16 cellular contexts compared by ENCODE assay signal in the genomic region with DNA sequence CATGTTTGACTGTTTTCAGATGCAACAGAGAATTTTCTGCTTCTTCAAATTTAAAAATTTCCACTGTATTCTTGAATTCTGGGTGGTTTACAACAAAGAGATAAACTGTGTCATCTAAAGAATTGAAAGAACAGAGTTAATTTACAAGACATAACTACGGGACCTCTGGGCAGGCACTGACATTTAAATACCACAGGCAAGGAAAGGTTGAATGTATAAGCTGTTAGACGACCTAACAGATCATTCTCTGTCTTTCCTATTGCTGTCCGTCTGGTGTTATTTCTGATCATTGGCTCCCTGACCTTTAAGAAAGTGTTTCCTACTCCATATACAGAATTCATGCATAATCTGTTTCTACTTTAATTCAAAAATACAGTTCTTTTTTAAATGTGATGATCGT. TPM values are rescaled to one million over a fixed set of nuclear protein-coding genes. Genes with fewer than 3 reads are reported as not detected.
DNase-seq lines count a peak whose midpoint lies in the region; TF ChIP-seq lines count a peak whose summit lies in the region.
"Had no signal": no experiment of that assay in that cellular context is flagged by ENCODE, and none has a peak within 500 bp of the region (broad histone marks: within the 10 kb centered on the region; RNA-seq: fewer than 3 reads in every experiment).

No MANE protein-coding gene starts in this region.

- no peaks in the 10 kb centered on the region for H3K27me3 Mint-ChIP-seq in MCF 10A (ENCODE audit: insufficient read depth, unreplicated experiment)
- no peaks in the 10 kb centered on the region for H3K27me3 Mint-ChIP-seq in activated T-helper 2 cell treated with anti-CD3 and anti-CD28 coated beads, Interferon-gamma antibody, Interleukin-2, Interleukin-4, amounts not matched to agents 10 μg/mL and 5 μg/mL and 100 μg/mL, durations not matched to agents 14 hours and 24 hours and 36 hours (ENCODE audit: low read depth)
- H3K27me3 Mint-ChIP-seq in stimulated activated naive CD8-positive, alpha-beta T cell treated with anti-CD3 and anti-CD28 coated beads, Interleukin-15, Interleukin-2, amounts not matched to agents 100 ng/mL and 50 ng/mL, for 24 hours = no peaks in the 10 kb centered on the region

- peak overlapping the region; percentile 54 for H3K27ac Mint-ChIP-seq in MCF 10A (ENCODE audit: low read depth, unreplicated experiment)
- peak overlapping the region; percentile 76 for H3K27ac Mint-ChIP-seq in activated T-helper 2 cell treated with anti-CD3 and anti-CD28 coated beads, Interferon-gamma antibody, Interleukin-2, Interleukin-4, amounts not matched to agents 10 μg/mL and 5 μg/mL and 100 μg/mL, durations not matched to agents 14 hours and 24 hours and 36 hours
- H3K27ac Mint-ChIP-seq in stimulated activated naive CD8-positive, alpha-beta T cell treated with anti-CD3 and anti-CD28 coated beads, Interleukin-15, Interleukin-2, amounts not matched to agents 100 ng/mL and 50 ng/mL, for 24 hours = peak overlapping the region; percentile 10
- H3K27ac Mint-ChIP-seq: CD4-positive, CD25-positive, alpha-beta regulatory T cell had no signal

- TF ChIP-seq EP300 in ovary (IDR thresholded peaks at IDR 0.05) = no peak

- WGBS in mammary epithelial cell (ENCODE audit: low coverage, missing lambda C conversion rate) = 67% methylated on average over 4 of the region's 4 CpGs
- 89 to 93% (median 90%) methylated on average over 4 of the region's 4 CpGs for WGBS in ovary, 3 donors

- no peak overlapping the region for H2AFZ ChIP-seq in mammary epithelial cell (ENCODE audit: low read depth, low read length)

- TF ChIP-seq CTCF in MCF 10A (IDR thresholded peaks at IDR 0.05; ENCODE audit: unreplicated experiment) = no peak
- no peak for TF ChIP-seq CTCF in mammary epithelial cell (conservative IDR thresholded peaks at IDR 0.05 in 1 of 2, IDR thresholded peaks at IDR 0.05 in 1 of 2; ENCODE audit: extremely low read depth in 1 of 2, insufficient read depth in 1 of 2, low read depth in 1 of 2, low read length in 2 of 2)
- TF ChIP-seq CTCF in ovary (IDR thresholded peaks at IDR 0.05) = no peak

- H4K20me1 ChIP-seq in mammary epithelial cell (ENCODE audit: insufficient read depth, low read length) = no peaks in the 10 kb centered on the region

- H3K27ac ChIP-seq in mammary epithelial cell (ENCODE audit: insufficient read depth, low read depth, low read length) = no peak overlapping the region
- H3K27ac ChIP-seq in ovary = no peak overlapping the region
- H3K27ac ChIP-seq: HL-60 had no signal

- H3K36me3 ChIP-seq in mammary epithelial cell (ENCODE audit: insufficient read depth, low read length) (peaks cover 16% of the 10 kb centered on the region), ovary (no peaks in the 10 kb centered on the region)
- H3K36me3 ChIP-seq: BE2C had no signal

- H3K4me2 ChIP-seq in mammary epithelial cell (ENCODE audit: insufficient read depth, low read depth, low read length) = no peak overlapping the region

- H3K4me1 ChIP-seq in mammary epithelial cell (ENCODE audit: insufficient read depth, low read length) (no peaks in the 10 kb centered on the region), ovary (ENCODE audit: insufficient read depth) (no peaks in the 10 kb centered on the region)
- H3K4me1 ChIP-seq: BE2C, Caco-2 had no signal

- POLR2A ChIA-PET in MCF 10A (lab: Yijun Ruan, JAX) = interaction anchor here (1.2 kb wide), 1 partner anchor 11 kb away, joined by 4 read pairs; no protein-coding TSS in a partner anchor

- H3K4me3 ChIP-seq in mammary epithelial cell (replicated peaks in 1 of 3; ENCODE audit: insufficient read depth in 1 of 3, low read depth in 2 of 3, low read length in 3 of 3) (no peak overlapping the region), ovary (no peak overlapping the region)
- H3K4me3 ChIP-seq: HAP-1 had no signal

- H3K9me3 ChIP-seq in mammary epithelial cell (replicated peaks; ENCODE audit: insufficient read depth, low read length) (no peaks in the 10 kb centered on the region), ovary (no peaks in the 10 kb centered on the region)
- H3K9me3 ChIP-seq: BE2C, Caco-2, HAP-1 had no signal

- CTCF ChIA-PET in MCF 10A (lab: Yijun Ruan, JAX) = interaction anchor here (0.6 to 4.2 kb wide), 4 partner anchors 65 to 1123 kb away, joined by 3 to 15 read pairs (median 3); no protein-coding TSS in a partner anchor
- CTCF ChIA-PET in mammary epithelial cell (lab: Charles Lee; ENCODE audit: low non-redundant PET) = no interaction called here

- BruUV-seq in MCF 10A (replicated peaks; lab: Mats Ljungman, UMichigan) = no TSS peak
- no TSS peak for BruUV-seq in mammary epithelial cell (replicated peaks; lab: Mats Ljungman, UMichigan)

- no peak for TF ChIP-seq POLR2A in erythroblast (IDR thresholded peaks at IDR 0.05; ENCODE audit: low read length)
- TF ChIP-seq POLR2A in ovary (IDR thresholded peaks at IDR 0.05) = no peak

- H3K9me3 Mint-ChIP-seq in MCF 10A (ENCODE audit: unreplicated experiment) = no peaks in the 10 kb centered on the region
- no peaks in the 10 kb centered on the region for H3K9me3 Mint-ChIP-seq in activated T-helper 2 cell treated with anti-CD3 and anti-CD28 coated beads, Interferon-gamma antibody, Interleukin-2, Interleukin-4, amounts not matched to agents 10 μg/mL and 5 μg/mL and 100 μg/mL, durations not matched to agents 14 hours and 24 hours and 36 hours
- no peaks in the 10 kb centered on the region for H3K9me3 Mint-ChIP-seq in stimulated activated naive CD8-positive, alpha-beta T cell treated with anti-CD3 and anti-CD28 coated beads, Interleukin-15, Interleukin-2, amounts not matched to agents 100 ng/mL and 50 ng/mL, for 24 hours
- H3K9me3 Mint-ChIP-seq: CD4-positive, CD25-positive, alpha-beta regulatory T cell had no signal

- peaks cover 92% of the 10 kb centered on the region for H3K36me3 Mint-ChIP-seq in MCF 10A (ENCODE audit: insufficient read depth, unreplicated experiment)
- peaks cover 14% of the 10 kb centered on the region for H3K36me3 Mint-ChIP-seq in activated T-helper 2 cell treated with anti-CD3 and anti-CD28 coated beads, Interferon-gamma antibody, Interleukin-2, Interleukin-4, amounts not matched to agents 10 μg/mL and 5 μg/mL and 100 μg/mL, durations not matched to agents 14 hours and 24 hours and 36 hours (ENCODE audit: low read depth)
- no peaks in the 10 kb centered on the region for H3K36me3 Mint-ChIP-seq in stimulated activated naive CD8-positive, alpha-beta T cell treated with anti-CD3 and anti-CD28 coated beads, Interleukin-15, Interleukin-2, amounts not matched to agents 100 ng/mL and 50 ng/mL, for 24 hours (ENCODE audit: low read depth)

- intact Hi-C loops in MCF 10A (cut with micrococcal nuclease) = no loop called here
- intact Hi-C loops in mammary epithelial cell (cut with micrococcal nuclease) = no loop called here
- intact Hi-C loops in activated T-helper 2 cell treated with anti-CD3 and anti-CD28 coated beads, Interferon-gamma antibody, Interleukin-2, Interleukin-4, amounts not matched to agents 10 μg/mL and 5 μg/mL and 100 μg/mL, durations not matched to agents 14 hours and 24 hours and 36 hours (cut with micrococcal nuclease) = loop anchor here (5.0 kb wide), 1 partner anchor 91 kb away; no protein-coding TSS in a partner anchor
- intact Hi-C loops in ovary (cut with DNase I) = no loop called here

- dilution Hi-C loops in mammary epithelial cell (cut with HindIII; ENCODE audit: low sequenced_read_pairs) = no loop called here

- DNase-seq in MCF 10A (ENCODE audit: unreplicated experiment) (no peak), mammary epithelial cell (no peak), OCI-M1 (lab: John Stamatoyannopoulos, UW) (peak; percentile 38), erythroblast (lab: John Stamatoyannopoulos, UW) (no peak), ovary (no peak)
- no peak for DNase-seq in activated T-helper 2 cell treated with anti-CD3 and anti-CD28 coated beads, Interferon-gamma antibody, Interleukin-2, Interleukin-4, amounts not matched to agents 10 μg/mL and 5 μg/mL and 100 μg/mL, durations not matched to agents 14 hours and 24 hours and 36 hours (ENCODE audit: low spot score)
- DNase-seq: BE2C; C1 segment of cervical spinal cord; Caco-2; CD4-positive, CD25-positive, alpha-beta regulatory T cell had no signal

- peaks cover 5% of the 10 kb centered on the region for H3K4me1 Mint-ChIP-seq in MCF 10A (ENCODE audit: insufficient read depth, unreplicated experiment)
- H3K4me1 Mint-ChIP-seq in activated T-helper 2 cell treated with anti-CD3 and anti-CD28 coated beads, Interferon-gamma antibody, Interleukin-2, Interleukin-4, amounts not matched to agents 10 μg/mL and 5 μg/mL and 100 μg/mL, durations not matched to agents 14 hours and 24 hours and 36 hours (ENCODE audit: low read depth) = peaks cover 14% of the 10 kb centered on the region
- H3K4me1 Mint-ChIP-seq in stimulated activated naive CD8-positive, alpha-beta T cell treated with anti-CD3 and anti-CD28 coated beads, Interleukin-15, Interleukin-2, amounts not matched to agents 100 ng/mL and 50 ng/mL, for 24 hours (ENCODE audit: low read depth) = peaks cover 16% of the 10 kb centered on the region
- H3K4me1 Mint-ChIP-seq: CD4-positive, CD25-positive, alpha-beta regulatory T cell had no signal

- in situ Hi-C loops in mammary epithelial cell (cut with MboI; ENCODE audit: low sequenced_read_pairs in 2 of 2) = no loop called here

- no peak overlapping the region for H3K4me3 Mint-ChIP-seq in MCF 10A (ENCODE audit: unreplicated experiment)
- H3K4me3 Mint-ChIP-seq in activated T-helper 2 cell treated with anti-CD3 and anti-CD28 coated beads, Interferon-gamma antibody, Interleukin-2, Interleukin-4, amounts not matched to agents 10 μg/mL and 5 μg/mL and 100 μg/mL, durations not matched to agents 14 hours and 24 hours and 36 hours (ENCODE audit: low read depth) = no peak overlapping the region
- H3K4me3 Mint-ChIP-seq in stimulated activated naive CD8-positive, alpha-beta T cell treated with anti-CD3 and anti-CD28 coated beads, Interleukin-15, Interleukin-2, amounts not matched to agents 100 ng/mL and 50 ng/mL, for 24 hours = no peak overlapping the region
- H3K4me3 Mint-ChIP-seq: CD4-positive, CD25-positive, alpha-beta regulatory T cell had no signal

- H3K27me3 ChIP-seq in mammary epithelial cell (ENCODE audit: insufficient read depth, low read length) (no peaks in the 10 kb centered on the region), ovary (no peaks in the 10 kb centered on the region)
- H3K27me3 ChIP-seq: BE2C had no signal

- H3K9ac ChIP-seq in mammary epithelial cell (ENCODE audit: insufficient read depth, low read length) = no peak overlapping the region

- H3K79me2 ChIP-seq in mammary epithelial cell (ENCODE audit: insufficient read depth, low read length) = no peaks in the 10 kb centered on the region

RNA-seq across cellular contexts. Expression of a gene that starts 15.5 kb away (rescaled TPM):
- total RNA-seq in MCF 10A (2022) (not detected in 2 replicates), mammary epithelial cell (under 1 TPM in 1 of 2 donors, not detected in 1; 0.50 TPM), ovary (10 to 100 TPM in 6 of 7 donors, 1 to 10 TPM in 1; 6.2 to 26.0 (median 15.7) TPM)
- polyA plus RNA-seq in mammary epithelial cell (0.69 TPM), ovary (10 to 100 TPM; 14.1 to 18.6 TPM)
- not detected for polyA minus RNA-seq in mammary epithelial cell
- total RNA-seq in activated T-helper 2 cell treated with anti-CD3 and anti-CD28 coated beads, Interferon-gamma antibody, Interleukin-2, Interleukin-4, amounts not matched to agents 10 μg/mL and 5 μg/mL and 100 μg/mL, durations not matched to agents 14 hours and 24 hours and 36 hours = 0.14 and 0.30 TPM in 2 replicates
- total RNA-seq: A172; CD4-positive, CD25-positive, alpha-beta regulatory T cell; H1; HT1080 had no signal
- polyA plus RNA-seq: CD4-positive, CD25-positive, alpha-beta regulatory T cell; H1 had no signal

RNA-seq across cellular contexts. Expression of a gene that starts 23.2 kb away (rescaled TPM):
- 120 and 140 TPM in 2 replicates for total RNA-seq in MCF 10A (2022)
- total RNA-seq in mammary epithelial cell = 10 to 100 TPM; 61.2 to 89.2 TPM
- polyA plus RNA-seq in mammary epithelial cell = 52.1 TPM
- 23.1 TPM for polyA minus RNA-seq in mammary epithelial cell
- 16.5 and 17.5 TPM in 2 replicates for total RNA-seq in activated T-helper 2 cell treated with anti-CD3 and anti-CD28 coated beads, Interferon-gamma antibody, Interleukin-2, Interleukin-4, amounts not matched to agents 10 μg/mL and 5 μg/mL and 100 μg/mL, durations not matched to agents 14 hours and 24 hours and 36 hours
- 100 to 1,000 TPM in 1 of 7 donors, 10 to 100 TPM in 6; 30.2 to 108 (median 48.1) TPM for total RNA-seq in ovary
- polyA plus RNA-seq in ovary = 10 to 100 TPM; 29.3 to 87.7 TPM

Comparison
In these comparisons a context has a peak if more than half of its experiments do, and no peak if none do; other contexts are left out.
1. H3K27ac Mint-ChIP-seq: peak in every context shown above with its lines; median percentile 76 in activated T-helper 2 cell treated with anti-CD3 and anti-CD28 coated beads, Interferon-gamma antibody, Interleukin-2, Interleukin-4, amounts not matched to agents 10 μg/mL and 5 μg/mL and 100 μg/mL, durations not matched to agents 14 hours and 24 hours and 36 hours; 54 in MCF 10A; 10 in stimulated activated naive CD8-positive, alpha-beta T cell treated with anti-CD3 and anti-CD28 coated beads, Interleukin-15, Interleukin-2, amounts not matched to agents 100 ng/mL and 50 ng/mL, for 24 hours.